29 cellular contexts compared by ENCODE assay signal in genomic region chr3:8474991-8475390, GRCh38.
"Had no signal": no experiment of that assay in that cellular context is flagged by ENCODE, and none has a peak within 500 bp of the region (broad histone marks: within the 10 kb centered on the region; RNA-seq: fewer than 3 reads in every experiment).

No MANE protein-coding gene starts in this region.

- H3K27me3 ChIP-seq: colonic mucosa, dorsolateral prefrontal cortex, esophagus muscularis mucosa, esophagus squamous epithelium, foreskin keratinocyte, gastrocnemius medialis, gastroesophageal sphincter, heart left ventricle, heart right ventricle, hepatocyte had no signal

- H3K4me2 ChIP-seq: hepatocyte had no signal

- DNase-seq: colonic mucosa; cortex of kidney; dermis blood vessel endothelial cell; dorsolateral prefrontal cortex; effector CD4-positive, alpha-beta T cell; effector CD8-positive, alpha-beta T cell; effector memory CD4-positive, alpha-beta T cell; effector memory CD8-positive, alpha-beta T cell; endodermal cell; erythroblast; esophagus squamous epithelium; foreskin fibroblast; foreskin keratinocyte; foreskin melanocyte; gastrocnemius medialis; glutamatergic neuron; head of caudate nucleus; heart left ventricle; heart right ventricle had no signal

- H3K4me3 ChIP-seq: colonic mucosa, coronary artery, dorsolateral prefrontal cortex, esophagus muscularis mucosa, esophagus squamous epithelium, gastrocnemius medialis, gastroesophageal sphincter, heart left ventricle, heart right ventricle, hepatocyte had no signal

- FAIRE-seq: colon, endometrium, endothelial cell of umbilical vein, frontal cortex had no signal

- H3K79me2 ChIP-seq: hepatocyte had no signal

- H3K4me1 ChIP-seq: colonic mucosa, esophagus muscularis mucosa, esophagus squamous epithelium, foreskin keratinocyte, gastrocnemius medialis, gastroesophageal sphincter had no signal

- H3K36me3 ChIP-seq: colonic mucosa, esophagus muscularis mucosa, esophagus squamous epithelium, gastrocnemius medialis, gastroesophageal sphincter, heart left ventricle, heart right ventricle had no signal

- ATAC-seq: effector memory CD8-positive, alpha-beta T cell; esophagus mucosa; foreskin keratinocyte; gastrocnemius medialis; gastroesophageal sphincter; heart left ventricle; heart right ventricle had no signal

- H3K9me3 ChIP-seq: colonic mucosa, esophagus muscularis mucosa, esophagus squamous epithelium, gastrocnemius medialis, gastroesophageal sphincter, heart left ventricle, heart right ventricle had no signal

- H2AFZ ChIP-seq: hepatocyte had no signal

- H3K27ac ChIP-seq: colonic mucosa, coronary artery, dorsolateral prefrontal cortex, epithelial cell of prostate, esophagus muscularis mucosa, esophagus squamous epithelium, foreskin keratinocyte, gastrocnemius medialis, gastroesophageal sphincter, heart left ventricle, heart right ventricle, hepatocyte had no signal
